In the genomic region with DNA sequence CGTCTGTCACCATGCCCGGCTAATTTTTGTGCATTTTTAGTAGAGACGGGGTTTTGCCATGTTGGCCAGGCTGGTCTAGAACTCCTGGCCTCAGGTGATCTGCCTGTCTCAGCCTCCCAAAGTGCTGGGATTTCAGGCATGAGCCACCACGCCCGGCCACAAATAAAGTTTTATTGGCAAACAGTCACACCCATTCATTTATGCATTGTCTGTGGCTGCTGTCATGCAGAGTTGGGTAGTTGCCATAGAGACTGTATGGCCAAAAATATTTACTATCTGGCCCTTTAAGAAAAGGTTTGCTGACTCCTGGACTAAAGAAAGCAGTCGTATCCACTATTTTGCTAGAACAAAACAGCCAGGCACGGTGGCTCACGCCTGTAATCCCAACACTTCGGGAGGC, we compare ENCODE assay signal across 1 cellular context.
A peak's percentile ranks its signal among the peaks of the same experiment; 100 is the strongest.
TF ChIP-seq lines count a peak whose summit lies in the region.

No MANE protein-coding gene starts in this region.

TF ChIP-seq in K562, 482 proteins besides CTCF, POLR2A, EP300 and RAD21:
- TF ChIP-seq, protein P1, sequence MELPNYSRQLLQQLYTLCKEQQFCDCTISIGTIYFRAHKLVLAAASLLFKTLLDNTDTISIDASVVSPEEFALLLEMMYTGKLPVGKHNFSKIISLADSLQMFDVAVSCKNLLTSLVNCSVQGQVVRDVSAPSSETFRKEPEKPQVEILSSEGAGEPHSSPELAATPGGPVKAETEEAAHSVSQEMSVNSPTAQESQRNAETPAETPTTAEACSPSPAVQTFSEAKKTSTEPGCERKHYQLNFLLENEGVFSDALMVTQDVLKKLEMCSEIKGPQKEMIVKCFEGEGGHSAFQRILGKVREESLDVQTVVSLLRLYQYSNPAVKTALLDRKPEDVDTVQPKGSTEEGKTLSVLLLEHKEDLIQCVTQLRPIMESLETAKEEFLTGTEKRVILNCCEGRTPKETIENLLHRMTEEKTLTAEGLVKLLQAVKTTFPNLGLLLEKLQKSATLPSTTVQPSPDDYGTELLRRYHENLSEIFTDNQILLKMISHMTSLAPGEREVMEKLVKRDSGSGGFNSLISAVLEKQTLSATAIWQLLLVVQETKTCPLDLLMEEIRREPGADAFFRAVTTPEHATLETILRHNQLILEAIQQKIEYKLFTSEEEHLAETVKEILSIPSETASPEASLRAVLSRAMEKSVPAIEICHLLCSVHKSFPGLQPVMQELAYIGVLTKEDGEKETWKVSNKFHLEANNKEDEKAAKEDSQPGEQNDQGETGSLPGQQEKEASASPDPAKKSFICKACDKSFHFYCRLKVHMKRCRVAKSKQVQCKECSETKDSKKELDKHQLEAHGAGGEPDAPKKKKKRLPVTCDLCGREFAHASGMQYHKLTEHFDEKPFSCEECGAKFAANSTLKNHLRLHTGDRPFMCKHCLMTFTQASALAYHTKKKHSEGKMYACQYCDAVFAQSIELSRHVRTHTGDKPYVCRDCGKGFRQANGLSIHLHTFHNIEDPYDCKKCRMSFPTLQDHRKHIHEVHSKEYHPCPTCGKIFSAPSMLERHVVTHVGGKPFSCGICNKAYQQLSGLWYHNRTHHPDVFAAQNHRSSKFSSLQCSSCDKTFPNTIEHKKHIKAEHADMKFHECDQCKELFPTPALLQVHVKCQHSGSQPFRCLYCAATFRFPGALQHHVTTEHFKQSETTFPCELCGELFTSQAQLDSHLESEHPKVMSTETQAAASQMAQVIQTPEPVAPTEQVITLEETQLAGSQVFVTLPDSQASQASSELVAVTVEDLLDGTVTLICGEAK (IDR thresholded peaks at IDR 0.05) = peak; percentile 97
- TF ChIP-seq, protein P1 (CRISPR knock-in tag; IDR thresholded peaks at IDR 0.05) = peak; percentile 97
- TF ChIP-seq RFX1 (IDR thresholded peaks at IDR 0.05) = peak; percentile 72
